In genomic region chr3:194640829-194641228, GRCh38 we compare ENCODE assay signal across 1 cellular context.
TF ChIP-seq lines count a peak whose summit lies in the region.

No MANE protein-coding gene starts in this region.

TF ChIP-seq in H1, 55 proteins besides CTCF, POLR2A, EP300 and RAD21:
- no peak for TF ChIP-seq SAP30 (IDR thresholded peaks at IDR 0.05; ENCODE audit: insufficient read depth, insufficient replicate concordance, low read length)
